In genomic region chr14:52824479-52824878, GRCh38 we compare ENCODE assay signal across 24 cellular contexts. TPM values are rescaled to one million over a fixed set of nuclear protein-coding genes. Genes with fewer than 3 reads are reported as not detected.
DNase-seq lines count a peak whose midpoint lies in the region; ATAC-seq and TF ChIP-seq lines count a peak whose summit lies in the region.
"Had no signal": no experiment of that assay in that cellular context is flagged by ENCODE, and none has a peak within 500 bp of the region (broad histone marks: within the 10 kb centered on the region; RNA-seq: fewer than 3 reads in every experiment).

No MANE protein-coding gene starts in this region.

- no peak overlapping the region for H3K4me3 Mint-ChIP-seq in chondrocyte (ENCODE audit: unreplicated experiment)
- peak overlapping the region; percentile 44 for H3K4me3 Mint-ChIP-seq in osteocyte (ENCODE audit: unreplicated experiment)
- no peak overlapping the region for H3K4me3 Mint-ChIP-seq in T-helper 2 cell treated with Interferon-gamma antibody and Interleukin-4, amounts not matched to agents 5 μg/mL and 100 μg/mL, for 36 hours
- H3K4me3 Mint-ChIP-seq: activated CD8-positive, alpha-beta T cell treated with anti-CD3 and anti-CD28 coated beads for 36 hours; activated naive CD8-positive, alpha-beta T cell treated with anti-CD3 and anti-CD28 coated beads for 36 hours; central memory CD8-positive, alpha-beta T cell; natural killer cell treated with Interleukin-12 subunit alpha and Interleukin-12 subunit beta and Interleukin-15 and Interleukin-18, amount 100 ng/mL, for 72 hours had no signal

- no peak for TF ChIP-seq POLR2A in GM18505 (IDR thresholded peaks at IDR 0.05; ENCODE audit: borderline replicate concordance, extremely low read depth, insufficient read depth, insufficient read length)

- DNase-seq in GM12865 (ENCODE audit: low read depth) (peak; percentile 6), RPMI7951 (ENCODE audit: low read depth) (peak; percentile 22), chondrocyte (ENCODE audit: low spot score) (no peak), osteocyte (ENCODE audit: extremely low spot score, unreplicated experiment) (no peak), SKM-1 (lab: John Stamatoyannopoulos, UW; ENCODE audit: unreplicated experiment) (no peak)
- DNase-seq in T-helper 2 cell treated with Interferon-gamma antibody and Interleukin-4, amounts not matched to agents 5 μg/mL and 100 μg/mL, for 36 hours (ENCODE audit: low spot score) = no peak
- DNase-seq: activated CD4-positive, alpha-beta T cell treated with anti-CD3 and anti-CD28 coated beads for 1 hour; activated CD8-positive, alpha-beta T cell treated with anti-CD3 and anti-CD28 coated beads for 36 hours; activated effector memory CD4-positive, alpha-beta T cell treated with Interleukin-2 at 50 U/mL for 16 hours; activated naive CD8-positive, alpha-beta T cell treated with anti-CD3 and anti-CD28 coated beads for 36 hours; activated T-cell treated with anti-CD3 and anti-CD28 coated beads for 4 hours; dorsolateral prefrontal cortex; NCI-H1048; NCI-H187; NCI-H2171 treated with DMSO at 0.1 percent for 48 hours; NCI-H524 treated with DMSO at 0.1 percent for 48 hours; ovary; retina; SHP77 treated with DMSO at 0.1 percent for 48 hours had no signal

- H3K27me3 Mint-ChIP-seq in chondrocyte (ENCODE audit: low read depth) (no peaks in the 10 kb centered on the region), osteocyte (ENCODE audit: unreplicated experiment) (no peaks in the 10 kb centered on the region)
- H3K27me3 Mint-ChIP-seq in T-helper 2 cell treated with Interferon-gamma antibody and Interleukin-4, amounts not matched to agents 5 μg/mL and 100 μg/mL, for 36 hours (ENCODE audit: low read depth) = peaks cover 12% of the 10 kb centered on the region
- H3K27me3 Mint-ChIP-seq: central memory CD8-positive, alpha-beta T cell; natural killer cell treated with Interleukin-12 subunit alpha and Interleukin-12 subunit beta and Interleukin-15 and Interleukin-18, amount 100 ng/mL, for 72 hours had no signal

- H3K4me1 Mint-ChIP-seq in chondrocyte (ENCODE audit: low read depth) = peaks cover 20% of the 10 kb centered on the region
- H3K4me1 Mint-ChIP-seq in osteocyte (ENCODE audit: unreplicated experiment) = peaks cover 27% of the 10 kb centered on the region
- H3K4me1 Mint-ChIP-seq in T-helper 2 cell treated with Interferon-gamma antibody and Interleukin-4, amounts not matched to agents 5 μg/mL and 100 μg/mL, for 36 hours (ENCODE audit: low read depth) = peaks cover 3% of the 10 kb centered on the region
- H3K4me1 Mint-ChIP-seq: central memory CD8-positive, alpha-beta T cell had no signal

- peak overlapping the region; percentile 73 for H3K27ac Mint-ChIP-seq in chondrocyte (ENCODE audit: unreplicated experiment)
- peak overlapping the region; percentile 74 for H3K27ac Mint-ChIP-seq in osteocyte (ENCODE audit: unreplicated experiment)
- no peak overlapping the region for H3K27ac Mint-ChIP-seq in T-helper 2 cell treated with Interferon-gamma antibody and Interleukin-4, amounts not matched to agents 5 μg/mL and 100 μg/mL, for 36 hours
- H3K27ac Mint-ChIP-seq: activated CD8-positive, alpha-beta T cell treated with anti-CD3 and anti-CD28 coated beads for 36 hours; activated naive CD8-positive, alpha-beta T cell treated with anti-CD3 and anti-CD28 coated beads for 36 hours; natural killer cell treated with Interleukin-12 subunit alpha and Interleukin-12 subunit beta and Interleukin-15 and Interleukin-18, amount 100 ng/mL, for 72 hours had no signal

- ATAC-seq in GM21619 (IDR thresholded peaks at IDR 0.05; ENCODE audit: unreplicated experiment) (no peak), GM18505 (IDR thresholded peaks at IDR 0.05; ENCODE audit: unreplicated experiment) (no peak)
- ATAC-seq: activated CD8-positive, alpha-beta T cell treated with anti-CD3 and anti-CD28 coated beads for 36 hours; Panc1 had no signal

- no peaks in the 10 kb centered on the region for H3K36me3 Mint-ChIP-seq in chondrocyte (ENCODE audit: low read depth)
- H3K36me3 Mint-ChIP-seq in osteocyte (ENCODE audit: unreplicated experiment) = no peaks in the 10 kb centered on the region
- H3K36me3 Mint-ChIP-seq in T-helper 2 cell treated with Interferon-gamma antibody and Interleukin-4, amounts not matched to agents 5 μg/mL and 100 μg/mL, for 36 hours (ENCODE audit: low read depth) = no peaks in the 10 kb centered on the region
- H3K36me3 Mint-ChIP-seq: activated naive CD8-positive, alpha-beta T cell treated with anti-CD3 and anti-CD28 coated beads for 36 hours; natural killer cell treated with Interleukin-12 subunit alpha and Interleukin-12 subunit beta and Interleukin-15 and Interleukin-18, amount 100 ng/mL, for 72 hours had no signal

- TF ChIP-seq CTCF in GM12865 (IDR thresholded peaks at IDR 0.05; ENCODE audit: insufficient read depth, low read depth, low read length, missing control alignments) (no peak), chondrocyte (IDR thresholded peaks at IDR 0.05) (no peak), osteocyte (IDR thresholded peaks at IDR 0.05) (no peak)

- H3K9me3 Mint-ChIP-seq in chondrocyte (ENCODE audit: low read depth) (no peaks in the 10 kb centered on the region), osteocyte (ENCODE audit: unreplicated experiment) (no peaks in the 10 kb centered on the region)
- no peaks in the 10 kb centered on the region for H3K9me3 Mint-ChIP-seq in T-helper 2 cell treated with Interferon-gamma antibody and Interleukin-4, amounts not matched to agents 5 μg/mL and 100 μg/mL, for 36 hours
- H3K9me3 Mint-ChIP-seq: activated CD8-positive, alpha-beta T cell treated with anti-CD3 and anti-CD28 coated beads for 36 hours; activated naive CD8-positive, alpha-beta T cell treated with anti-CD3 and anti-CD28 coated beads for 36 hours; central memory CD8-positive, alpha-beta T cell; natural killer cell treated with Interleukin-12 subunit alpha and Interleukin-12 subunit beta and Interleukin-15 and Interleukin-18, amount 100 ng/mL, for 72 hours had no signal

- no peak overlapping the region for H3K4me3 ChIP-seq in GM12865 (ENCODE audit: low read depth, low read length)
- H3K4me3 ChIP-seq: ovary had no signal

RNA-seq across cellular contexts. Expression of gene GNPNAT1, which starts 33.1 kb away (rescaled TPM):
- total RNA-seq in RPMI7951 (2014; rRNA removed; shearing (Covaris generic)) = 16.5 and 19.6 TPM in 2 replicates
- total RNA-seq in chondrocyte (45.9 to 51.0 TPM (median 48.4 TPM) in 3 replicates), osteocyte (26.7 and 30.2 TPM in 2 replicates)

Comparison
In these comparisons a context has a peak if more than half of its experiments do, and no peak if none do; other contexts are left out.
1. DNase-seq: peak in GM12865 (single experiment) and RPMI7951 (single experiment); none in chondrocyte (single experiment), osteocyte (single experiment), SKM-1 (single experiment) and T-helper 2 cell treated with Interferon-gamma antibody and Interleukin-4, amounts not matched to agents 5 μg/mL and 100 μg/mL, for 36 hours (single experiment).